ENCODE assay signal across 25 cellular contexts in the genomic region with DNA sequence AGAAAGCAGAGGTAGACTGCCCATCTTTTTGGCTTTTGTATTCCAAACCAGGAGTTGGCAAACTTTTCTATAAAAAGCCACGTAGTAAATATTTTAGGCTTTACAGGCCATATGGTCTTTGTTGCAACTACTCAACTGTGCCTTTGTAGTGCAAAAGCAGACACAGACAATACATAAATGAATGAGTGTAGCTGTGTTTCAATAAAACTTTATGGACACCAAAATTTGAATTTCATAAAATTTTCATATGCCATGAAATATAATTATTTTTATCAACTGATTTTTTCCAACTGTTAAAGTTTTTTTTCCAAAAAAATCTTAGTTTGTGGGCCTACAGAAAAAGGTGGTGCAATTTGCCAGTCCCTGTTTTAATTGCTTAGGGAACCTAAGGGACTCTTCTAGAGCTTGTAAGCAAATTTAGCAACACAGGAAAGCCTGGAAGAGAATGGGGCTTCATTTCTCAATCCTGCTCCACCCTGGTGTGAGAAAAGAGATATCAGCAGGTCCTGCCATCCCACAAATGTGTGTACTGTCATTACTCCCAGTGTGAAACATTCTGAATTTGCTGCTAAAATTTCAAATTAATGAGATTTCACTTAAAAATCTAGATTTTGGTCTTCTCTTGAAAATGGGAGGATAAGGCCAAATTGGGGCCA.
DNase-seq lines count a peak whose midpoint lies in the region; ATAC-seq and TF ChIP-seq lines count a peak whose summit lies in the region.
"Had no signal": no experiment of that assay in that cellular context is flagged by ENCODE, and none has a peak within 500 bp of the region (broad histone marks: within the 10 kb centered on the region; RNA-seq: fewer than 3 reads in every experiment).

No MANE protein-coding gene starts in this region.

- peaks cover 11% of the 10 kb centered on the region for H3K9me3 Mint-ChIP-seq in WTC11
- H3K9me3 Mint-ChIP-seq in T-helper 2 cell treated with Interferon-gamma antibody and Interleukin-4, amounts not matched to agents 5 μg/mL and 100 μg/mL, for 36 hours: no peaks in the 10 kb centered on the region
- H3K9me3 Mint-ChIP-seq: CD8-positive, alpha-beta memory T cell; immature natural killer cell; memory B cell; nephron had no signal

- peaks cover 14% of the 10 kb centered on the region for H3K4me1 Mint-ChIP-seq in WTC11
- no peaks in the 10 kb centered on the region for H3K4me1 Mint-ChIP-seq in T-helper 2 cell treated with Interferon-gamma antibody and Interleukin-4, amounts not matched to agents 5 μg/mL and 100 μg/mL, for 36 hours (ENCODE audit: low read depth)
- H3K4me1 Mint-ChIP-seq: immature natural killer cell had no signal

- 0 out of 2 replicates have a peak overlapping the region, but pooled peaks have one; percentile 23 for H3K27ac Mint-ChIP-seq in WTC11
- H3K27ac Mint-ChIP-seq in T-helper 2 cell treated with Interferon-gamma antibody and Interleukin-4, amounts not matched to agents 5 μg/mL and 100 μg/mL, for 36 hours: no peak overlapping the region
- H3K27ac Mint-ChIP-seq: activated CD4-positive, alpha-beta T cell treated with anti-CD3 and anti-CD28 coated beads for 36 hours; GM23338; memory B cell had no signal

- H3K27me3 ChIP-seq in right cardiac atrium (ENCODE audit: control insufficient read depth, insufficient read depth): no peaks in the 10 kb centered on the region
- no peaks in the 10 kb centered on the region for H3K27me3 ChIP-seq in lower lobe of right lung (ENCODE audit: low read depth)
- H3K27me3 ChIP-seq: cardiac muscle cell, esophagus squamous epithelium, spleen had no signal

- H3K4me3 ChIP-seq in right cardiac atrium (ENCODE audit: low read length) (no peak overlapping the region), lower lobe of right lung (no peak overlapping the region)
- H3K4me3 ChIP-seq: cardiac muscle cell, esophagus squamous epithelium, GM23338, psoas muscle, spleen, thoracic aorta had no signal

- H3K27me3 Mint-ChIP-seq in WTC11 (ENCODE audit: low read depth): no peaks in the 10 kb centered on the region
- H3K27me3 Mint-ChIP-seq in T-helper 2 cell treated with Interferon-gamma antibody and Interleukin-4, amounts not matched to agents 5 μg/mL and 100 μg/mL, for 36 hours (ENCODE audit: low read depth): no peaks in the 10 kb centered on the region
- H3K27me3 Mint-ChIP-seq: activated CD4-positive, alpha-beta T cell treated with anti-CD3 and anti-CD28 coated beads for 36 hours; CD8-positive, alpha-beta memory T cell had no signal

- H3K4me3 Mint-ChIP-seq in WTC11: no peak overlapping the region
- H3K4me3 Mint-ChIP-seq in T-helper 2 cell treated with Interferon-gamma antibody and Interleukin-4, amounts not matched to agents 5 μg/mL and 100 μg/mL, for 36 hours: no peak overlapping the region
- H3K4me3 Mint-ChIP-seq: activated CD4-positive, alpha-beta T cell treated with anti-CD3 and anti-CD28 coated beads for 36 hours; CD8-positive, alpha-beta memory T cell; GM23338; immature natural killer cell; memory B cell; nephron had no signal

- H3K36me3 Mint-ChIP-seq in WTC11: peaks cover 10% of the 10 kb centered on the region; the same call in 1 of the 2 replicates
- no peaks in the 10 kb centered on the region for H3K36me3 Mint-ChIP-seq in T-helper 2 cell treated with Interferon-gamma antibody and Interleukin-4, amounts not matched to agents 5 μg/mL and 100 μg/mL, for 36 hours (ENCODE audit: low read depth)
- H3K36me3 Mint-ChIP-seq: CD8-positive, alpha-beta memory T cell had no signal

- ATAC-seq in right cardiac atrium: no peak
- no peak for ATAC-seq in Right ventricle myocardium superior (ENCODE audit: poor library complexity)
- no peak for ATAC-seq in WTC11
- no peak for ATAC-seq in lower lobe of right lung
- ATAC-seq in GM18519 (IDR thresholded peaks at IDR 0.05; ENCODE audit: low FRiP score, unreplicated experiment): no peak
- ATAC-seq: activated CD4-positive, alpha-beta T cell treated with anti-CD3 and anti-CD28 coated beads for 36 hours had no signal

- POLR2A ChIA-PET in WTC11 (lab: Charles Lee): interaction anchor here (0.8 kb wide), 1 partner anchor 249 kb away, joined by 3 read pairs; no protein-coding TSS in a partner anchor

- WGBS in right cardiac atrium: 93% methylated on average over 1 of the region's 1 CpG

- CTCF ChIA-PET in WTC11 (lab: Charles Lee): interaction anchor here (1.6 to 1.7 kb wide), 4 partner anchors 8 to 267 kb away, joined by 7 to 19 read pairs (median 8); no protein-coding TSS in a partner anchor

- H3K27ac ChIP-seq in right cardiac atrium (ENCODE audit: low read length) (peak overlapping the region; percentile 62), lower lobe of right lung (peak overlapping the region; percentile 25)
- H3K27ac ChIP-seq: cardiac muscle cell, esophagus squamous epithelium, psoas muscle, thoracic aorta had no signal

- no peaks in the 10 kb centered on the region for H3K9me3 ChIP-seq in right cardiac atrium (ENCODE audit: control insufficient read depth, low read length)
- H3K9me3 ChIP-seq in lower lobe of right lung: no peaks in the 10 kb centered on the region
- H3K9me3 ChIP-seq: esophagus squamous epithelium, psoas muscle, spleen, thoracic aorta had no signal

- TF ChIP-seq CTCF in WTC11 (IDR thresholded peaks at IDR 0.05) (no peak), lower lobe of right lung (IDR thresholded peaks at IDR 0.05) (no peak)

- H3K36me3 ChIP-seq in lower lobe of right lung: no peaks in the 10 kb centered on the region
- H3K36me3 ChIP-seq: cardiac muscle cell, esophagus squamous epithelium, spleen, thoracic aorta had no signal

- intact Hi-C loops in right cardiac atrium (cut with DNase I) (loop anchor here in 2 of 4 donors (5.0 to 10.0 kb wide), 2 partner anchors 239 to 297 kb away; no protein-coding TSS in a partner anchor), Right ventricle myocardium superior (cut with DNase I) (loop anchor here (5.0 kb wide), 2 partner anchors 239 to 299 kb away; no protein-coding TSS in a partner anchor), lower lobe of right lung (cut with DNase I) (no loop called here)

- H3K4me1 ChIP-seq in right cardiac atrium (ENCODE audit: control insufficient read depth, insufficient read depth, low read length) (peaks cover 3% of the 10 kb centered on the region), lower lobe of right lung (peaks cover 21% of the 10 kb centered on the region)
- H3K4me1 ChIP-seq: psoas muscle had no signal

- DNase-seq in right cardiac atrium (no peak), Right ventricle myocardium superior (no peak), WTC11 (ENCODE audit: low spot score) (no peak), lower lobe of right lung (no peak), NCI-H69 (lab: John Stamatoyannopoulos, UW) (no peak)
- no peak for DNase-seq in activated CD8-positive, alpha-beta memory T cell treated with anti-CD3 and anti-CD28 coated beads, Interleukin-2, amount 50 U/mL, for 4 hours
- DNase-seq in T-helper 2 cell treated with Interferon-gamma antibody and Interleukin-4, amounts not matched to agents 5 μg/mL and 100 μg/mL, for 36 hours (ENCODE audit: low spot score): no peak
- DNase-seq: activated CD4-positive, alpha-beta T cell treated with anti-CD3 and anti-CD28 coated beads for 36 hours; activated effector memory CD4-positive, alpha-beta T cell treated with Interleukin-2 at 50 U/mL for 16 hours; CD8-positive, alpha-beta memory T cell; DMS79 treated with DMSO at 0.1 percent for 48 hours; esophagus squamous epithelium; head of caudate nucleus; immature natural killer cell; NCI-H345; psoas muscle; SHP77; spleen; T1000 had no signal

TF ChIP-seq in WTC11, 78 proteins besides CTCF, POLR2A, EP300 and RAD21 (continues in another document):
- TF ChIP-seq NR1H2 (CRISPR knock-in tag; IDR thresholded peaks at IDR 0.05) (no peak), ZNF121 (CRISPR knock-in tag; IDR thresholded peaks at IDR 0.05) (no peak), ZNF317 (CRISPR knock-in tag; IDR thresholded peaks at IDR 0.05; ENCODE audit: borderline replicate concordance, low read depth) (no peak), ZNF219 (CRISPR knock-in tag; IDR thresholded peaks at IDR 0.05; ENCODE audit: borderline replicate concordance) (no peak), KAT7 (CRISPR knock-in tag; IDR thresholded peaks at IDR 0.05; ENCODE audit: borderline replicate concordance) (no peak), ATF2 (CRISPR knock-in tag; IDR thresholded peaks at IDR 0.05; ENCODE audit: borderline replicate concordance, low read depth) (no peak), HMGA2 (CRISPR knock-in tag; IDR thresholded peaks at IDR 0.05) (no peak), ZNF396 (CRISPR knock-in tag; IDR thresholded peaks at IDR 0.05; ENCODE audit: borderline replicate concordance) (no peak)
- TF ChIP-seq, protein P1, sequence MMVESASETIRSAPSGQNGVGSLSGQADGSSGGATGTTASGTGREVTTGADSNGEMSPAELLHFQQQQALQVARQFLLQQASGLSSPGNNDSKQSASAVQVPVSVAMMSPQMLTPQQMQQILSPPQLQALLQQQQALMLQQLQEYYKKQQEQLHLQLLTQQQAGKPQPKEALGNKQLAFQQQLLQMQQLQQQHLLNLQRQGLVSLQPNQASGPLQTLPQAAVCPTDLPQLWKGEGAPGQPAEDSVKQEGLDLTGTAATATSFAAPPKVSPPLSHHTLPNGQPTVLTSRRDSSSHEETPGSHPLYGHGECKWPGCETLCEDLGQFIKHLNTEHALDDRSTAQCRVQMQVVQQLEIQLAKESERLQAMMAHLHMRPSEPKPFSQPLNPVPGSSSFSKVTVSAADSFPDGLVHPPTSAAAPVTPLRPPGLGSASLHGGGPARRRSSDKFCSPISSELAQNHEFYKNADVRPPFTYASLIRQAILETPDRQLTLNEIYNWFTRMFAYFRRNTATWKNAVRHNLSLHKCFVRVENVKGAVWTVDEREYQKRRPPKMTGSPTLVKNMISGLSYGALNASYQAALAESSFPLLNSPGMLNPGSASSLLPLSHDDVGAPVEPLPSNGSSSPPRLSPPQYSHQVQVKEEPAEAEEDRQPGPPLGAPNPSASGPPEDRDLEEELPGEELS (CRISPR knock-in tag; IDR thresholded peaks at IDR 0.05): no peak
